Comparison of ENCODE assay signal across 9 cellular contexts in the genomic region with DNA sequence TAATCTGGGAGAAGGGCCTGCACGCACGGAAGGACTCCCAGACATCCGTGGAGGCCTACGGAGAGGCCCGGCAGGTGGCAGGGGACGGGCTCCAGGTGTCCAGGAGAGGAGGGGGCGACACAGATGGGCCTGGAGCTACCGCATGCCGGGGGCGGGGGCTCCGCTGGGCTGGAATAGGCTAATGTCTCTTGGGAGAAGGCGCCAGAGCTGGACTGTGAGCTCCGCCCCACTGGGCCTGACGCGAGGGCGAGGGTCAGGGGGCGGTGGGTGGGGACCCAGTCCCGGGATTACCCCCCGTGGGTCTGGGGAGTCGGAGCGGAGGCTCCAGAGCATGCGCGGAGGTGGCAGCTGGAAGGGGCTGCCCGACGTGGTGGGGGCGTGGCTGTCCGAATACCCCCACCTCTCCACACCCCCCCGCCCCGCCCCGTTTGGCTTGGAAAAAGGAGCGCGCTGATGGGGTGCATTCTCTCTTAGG. TPM values are rescaled to one million over a fixed set of nuclear protein-coding genes. Genes with fewer than 3 reads are reported as not detected.
A peak's percentile ranks its signal among the peaks of the same experiment; 100 is the strongest.
DNase-seq lines count a peak whose midpoint lies in the region; ATAC-seq and TF ChIP-seq lines count a peak whose summit lies in the region.
"Had no signal": no experiment of that assay in that cellular context is flagged by ENCODE, and none has a peak within 500 bp of the region (broad histone marks: within the 10 kb centered on the region; RNA-seq: fewer than 3 reads in every experiment).

No MANE protein-coding gene starts in this region.

- peak overlapping the region; percentile 86 for H3K27ac Mint-ChIP-seq in activated naive CD8-positive, alpha-beta T cell treated with anti-CD3 and anti-CD28 coated beads for 36 hours

- H3K36me3 Mint-ChIP-seq in activated naive CD8-positive, alpha-beta T cell treated with anti-CD3 and anti-CD28 coated beads for 36 hours = peaks cover under 1% of the 10 kb centered on the region

- H3K27me3 ChIP-seq in RWPE2 (ENCODE audit: insufficient read depth, poor library complexity, severe bottlenecking) (no peaks in the 10 kb centered on the region), heart left ventricle (no peaks in the 10 kb centered on the region), prostate gland (replicated peaks; ENCODE audit: insufficient read depth) (no peaks in the 10 kb centered on the region)

- TF ChIP-seq POLR2A in heart left ventricle (IDR thresholded peaks at IDR 0.05) (no peak), prostate gland (IDR thresholded peaks at IDR 0.05) (no peak)

- H3K27ac ChIP-seq in RWPE2 (ENCODE audit: poor library complexity, severe bottlenecking) = peak overlapping the region; percentile 4
- H3K27ac ChIP-seq in heart left ventricle = peak overlapping the region in 11 of 12 donors; percentile 68 to 90 (median 82)
- peak overlapping the region; percentile 79 to 83 for H3K27ac ChIP-seq in prostate gland
- H3K27ac ChIP-seq: epithelial cell of prostate had no signal

- no peaks in the 10 kb centered on the region for H3K9me3 Mint-ChIP-seq in activated naive CD8-positive, alpha-beta T cell treated with anti-CD3 and anti-CD28 coated beads for 36 hours

- H3K9me3 ChIP-seq in RWPE2 (ENCODE audit: severe bottlenecking) = no peaks in the 10 kb centered on the region
- H3K9me3 ChIP-seq in heart left ventricle = no peaks in the 10 kb centered on the region
- H3K9me3 ChIP-seq in prostate gland = no peaks in the 10 kb centered on the region

- H3K36me3 ChIP-seq in RWPE2 (ENCODE audit: low read depth) (no peaks in the 10 kb centered on the region), heart left ventricle (peaks cover 0 to 6% (median 0%) of the 10 kb centered on the region in 9 donors), prostate gland (no peaks in the 10 kb centered on the region)

- TF ChIP-seq CTCF in GM12875 (IDR thresholded peaks at IDR 0.05; ENCODE audit: borderline replicate concordance, insufficient read depth, low read depth, low read length) (no peak), RWPE2 (IDR thresholded peaks at IDR 0.05; ENCODE audit: poor library complexity, severe bottlenecking) (no peak), heart left ventricle (IDR thresholded peaks at IDR 0.05) (no peak), prostate gland (IDR thresholded peaks at IDR 0.05) (no peak)

- peak overlapping the region; percentile 98 for H3K4me3 ChIP-seq in GM12875 (ENCODE audit: low read depth, low read length)
- H3K4me3 ChIP-seq in RWPE2 (ENCODE audit: severe bottlenecking) = peak overlapping the region; percentile 89
- peak overlapping the region; percentile 56 to 100 (median 88) for H3K4me3 ChIP-seq in heart left ventricle
- peak overlapping the region; percentile 74 to 96 for H3K4me3 ChIP-seq in prostate gland

- H3K27me3 Mint-ChIP-seq in activated naive CD8-positive, alpha-beta T cell treated with anti-CD3 and anti-CD28 coated beads for 36 hours = no peaks in the 10 kb centered on the region

- H3K4me1 ChIP-seq in RWPE2 (ENCODE audit: insufficient read depth, poor library complexity, severe bottlenecking) (no peaks in the 10 kb centered on the region), heart left ventricle (peaks cover 0 to 48% (median 20%) of the 10 kb centered on the region in 12 donors), prostate gland (replicated peaks) (peaks cover 3% of the 10 kb centered on the region)

- intact Hi-C loops in heart left ventricle (cut with DNase I) (loop anchor here in 2 of 10 donors (1.0 to 10.0 kb wide), 3 partner anchors 48 to 201 kb away; partner anchors contain the start of genes AGO3 (in 2 of the 2), ADPRS (in 1 of the 2) and TEKT2 (in 1 of the 2)), prostate gland (cut with DNase I) (loop anchor here (5.0 kb wide), 1 partner anchor 204 kb away; the partner anchor contains the start of gene ADPRS)

- DNase-seq in RWPE2 (ENCODE audit: low spot score) (peak; percentile 57), heart left ventricle (peak; percentile 49 to 72 (median 52)), prostate gland (ENCODE audit: low spot score) (peak; percentile 42), GF-D8 (lab: John Stamatoyannopoulos, UW) (no peak)
- peak; percentile 65 for DNase-seq in activated naive CD8-positive, alpha-beta T cell treated with anti-CD3 and anti-CD28 coated beads for 36 hours

- WGBS in heart left ventricle, 4 donors = 0 to 3% (median 2%) methylated on average over 7 to 32 of the region's 32 CpGs
- WGBS in prostate gland = under 1% methylated on average over 30 of the region's 32 CpGs

- H3K4me1 Mint-ChIP-seq in activated naive CD8-positive, alpha-beta T cell treated with anti-CD3 and anti-CD28 coated beads for 36 hours = peaks cover 39% of the 10 kb centered on the region

- peak; percentile 19 for ATAC-seq in HG03342 (IDR thresholded peaks at IDR 0.05; ENCODE audit: unreplicated experiment)
- peak; percentile 18; the same call in 2 of the 3 replicates for ATAC-seq in RWPE2 (ENCODE audit: low read depth)
- ATAC-seq in heart left ventricle = peak in 3 of 4 donors; percentile 14 to 63 (median 27)
- ATAC-seq in GM18870 (IDR thresholded peaks at IDR 0.05; ENCODE audit: unreplicated experiment) = no peak

- H3K4me3 Mint-ChIP-seq in activated naive CD8-positive, alpha-beta T cell treated with anti-CD3 and anti-CD28 coated beads for 36 hours = peak overlapping the region; percentile 96

RNA-seq across cellular contexts. Expression of gene AGO1, which starts 0.7 kb away (rescaled TPM):
- total RNA-seq in activated naive CD8-positive, alpha-beta T cell treated with anti-CD3 and anti-CD28 coated beads for 36 hours = 10 to 100 TPM; 40.4 to 40.8 TPM
- 10 to 100 TPM; 16.8 to 27.0 (median 20.7) TPM for total RNA-seq in heart left ventricle
- polyA plus RNA-seq in heart left ventricle = 1 to 10 TPM; 3.0 to 6.2 TPM
- total RNA-seq in prostate gland = 10 to 100 TPM; 31.8 to 52.0 TPM

RNA-seq across cellular contexts. Expression of gene AGO3, which starts 47.2 kb away (rescaled TPM):
- total RNA-seq in activated naive CD8-positive, alpha-beta T cell treated with anti-CD3 and anti-CD28 coated beads for 36 hours = 10 to 100 TPM; 24.5 to 26.0 TPM
- total RNA-seq in heart left ventricle = 10 to 100 TPM in 7 of 9 donors, 1 to 10 TPM in 2; 8.6 to 18.8 (median 14.7) TPM
- polyA plus RNA-seq in heart left ventricle = 1 to 10 TPM; 2.8 to 4.4 TPM
- 10 to 100 TPM; 19.4 to 32.7 TPM for total RNA-seq in prostate gland

Comparison
In these comparisons a context has a peak if more than half of its experiments do, and no peak if none do; other contexts are left out.
1. H3K27ac ChIP-seq: peak in every context shown above with its lines; median percentile 82 in heart left ventricle; 81 in prostate gland; 4 in RWPE2.